ENCODE assay signal across 14 cellular contexts in the genomic region with DNA sequence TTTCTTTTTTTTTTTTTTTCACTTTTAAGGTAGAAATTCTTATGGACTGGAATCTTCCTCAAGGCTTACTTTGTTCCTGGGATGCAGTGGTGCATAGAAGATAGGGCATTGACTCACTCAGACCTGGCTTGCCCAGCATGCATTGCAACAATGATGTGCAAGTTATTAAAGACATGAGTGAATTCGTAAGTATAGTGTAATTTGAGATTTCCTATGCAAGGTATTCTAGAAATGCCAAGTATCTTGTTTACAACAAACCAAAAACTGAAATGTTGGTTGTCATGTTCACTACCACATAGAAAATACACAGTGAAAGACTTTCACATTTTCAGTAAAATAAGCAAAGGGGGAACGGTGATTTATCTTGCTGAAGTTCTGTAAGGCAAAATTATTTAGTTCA. TPM values are rescaled to one million over a fixed set of nuclear protein-coding genes. Genes with fewer than 3 reads are reported as not detected.
DNase-seq lines count a peak whose midpoint lies in the region; TF ChIP-seq lines count a peak whose summit lies in the region.
"Had no signal": no experiment of that assay in that cellular context is flagged by ENCODE, and none has a peak within 500 bp of the region (broad histone marks: within the 10 kb centered on the region; RNA-seq: fewer than 3 reads in every experiment).

No MANE protein-coding gene starts in this region.

- no peaks in the 10 kb centered on the region for H3K79me2 ChIP-seq in SK-N-SH (ENCODE audit: insufficient read depth)
- H3K79me2 ChIP-seq in Karpas-422 (ENCODE audit: low read length) = no peaks in the 10 kb centered on the region

- no peak for TF ChIP-seq RAD21 in SK-N-SH (IDR thresholded peaks at IDR 0.05; ENCODE audit: low read length)

- 61% methylated on average over 2 of the region's 2 CpGs for WGBS in SK-N-SH (ENCODE audit: low lambda C conversion rate)

- no peak overlapping the region for H3K4me3 Mint-ChIP-seq in activated naive CD4-positive, alpha-beta T cell treated with anti-CD3 and anti-CD28 coated beads for 36 hours
- H3K4me3 Mint-ChIP-seq: activated naive CD8-positive, alpha-beta T cell treated with anti-CD3 and anti-CD28 coated beads for 36 hours had no signal

- no peak overlapping the region for H3K27ac Mint-ChIP-seq in activated naive CD4-positive, alpha-beta T cell treated with anti-CD3 and anti-CD28 coated beads for 36 hours
- H3K27ac Mint-ChIP-seq: activated naive CD8-positive, alpha-beta T cell treated with anti-CD3 and anti-CD28 coated beads for 36 hours had no signal

- H3K27ac ChIP-seq in AG04450 (ENCODE audit: low read depth, low read length) (no peak overlapping the region), HEK293 (ENCODE audit: extremely low read depth, low read depth, low read length) (no peak overlapping the region), SK-N-SH (ENCODE audit: low read depth in 2 of 2, low read length in 1 of 2) (peak overlapping the region; percentile 15 to 23; a peak in 1 of 4 replicates), Karpas-422 (ENCODE audit: low read length) (no peak overlapping the region)
- H3K27ac ChIP-seq: colonic mucosa, tibial nerve had no signal

- H3K9ac ChIP-seq in SK-N-SH (no peak overlapping the region), Karpas-422 (ENCODE audit: low read length) (no peak overlapping the region)

- TF ChIP-seq CTCF in AG04450 (IDR thresholded peaks at IDR 0.05; ENCODE audit: low read depth, low read length) (no peak), HEK293 (tag by site-specific recombination; IDR thresholded peaks at IDR 0.05) (no peak), SK-N-SH (IDR thresholded peaks at IDR 0.05) (no peak)

- H3K9me3 Mint-ChIP-seq in activated naive CD4-positive, alpha-beta T cell treated with anti-CD3 and anti-CD28 coated beads for 36 hours = no peaks in the 10 kb centered on the region

- CTCF ChIA-PET in AG04450 (lab: Charles Lee) = no interaction called here
- CTCF ChIA-PET in HEK293 (lab: Yijun Ruan, JAX) = interaction anchor here (0.8 kb wide), 1 partner anchor 10 kb away, joined by 3 read pairs; no protein-coding TSS in a partner anchor
- CTCF ChIA-PET in SK-N-SH (lab: Yijun Ruan, JAX) = interaction anchor here (0.6 kb wide), 1 partner anchor 1170 kb away, joined by 3 read pairs; no protein-coding TSS in a partner anchor
- CTCF ChIA-PET in activated naive CD4-positive, alpha-beta T cell treated with anti-CD3 and anti-CD28 coated beads for 36 hours (lab: Charles Lee) = no interaction called here

- H4K20me1 ChIP-seq in SK-N-SH (ENCODE audit: insufficient read depth) = no peaks in the 10 kb centered on the region
- H4K20me1 ChIP-seq in Karpas-422 (ENCODE audit: insufficient read depth, low read depth, low read length) = no peaks in the 10 kb centered on the region

- H3K4me2 ChIP-seq in SK-N-SH (no peak overlapping the region), Karpas-422 (ENCODE audit: low read depth, low read length, poor library complexity, severe bottlenecking) (no peak overlapping the region)

- H3K27me3 ChIP-seq in AG04450 (ENCODE audit: control insufficient read depth, insufficient read depth, low read length) (no peaks in the 10 kb centered on the region), SK-N-SH (ENCODE audit: insufficient read depth) (no peaks in the 10 kb centered on the region), Karpas-422 (ENCODE audit: low read length) (no peaks in the 10 kb centered on the region), MG63 (no peaks in the 10 kb centered on the region)
- H3K27me3 ChIP-seq: colonic mucosa, tibial nerve had no signal

- no peaks in the 10 kb centered on the region for H3K9me3 ChIP-seq in AG04450 (ENCODE audit: control insufficient read depth, insufficient read depth, low read length)
- no peaks in the 10 kb centered on the region for H3K9me3 ChIP-seq in HEK293 (ENCODE audit: control insufficient read depth, insufficient read depth, low read depth, low read length)
- H3K9me3 ChIP-seq in SK-N-SH = no peaks in the 10 kb centered on the region
- no peaks in the 10 kb centered on the region for H3K9me3 ChIP-seq in Karpas-422 (ENCODE audit: low read length)
- H3K9me3 ChIP-seq in MG63 = no peaks in the 10 kb centered on the region
- H3K9me3 ChIP-seq: colonic mucosa, tibial nerve had no signal

- H3F3A ChIP-seq in SK-N-SH (replicated peaks; ENCODE audit: insufficient read depth) = no peaks in the 10 kb centered on the region

- no peak for TF ChIP-seq EP300 in SK-N-SH (IDR thresholded peaks at IDR 0.05; ENCODE audit: borderline replicate concordance in 1 of 2, low read depth in 1 of 2, low read length in 1 of 2)

- H3K4me3 ChIP-seq in AG04450 (ENCODE audit: low read depth, low read length) (no peak overlapping the region), HEK293 (ENCODE audit: low read depth, low read length) (no peak overlapping the region), SK-N-SH (ENCODE audit: low read depth in 2 of 2, low read length in 1 of 2) (no peak overlapping the region), Karpas-422 (ENCODE audit: low read length) (no peak overlapping the region), MG63 (no peak overlapping the region)
- H3K4me3 ChIP-seq: colonic mucosa, tibial nerve had no signal

- H2AFZ ChIP-seq in SK-N-SH (ENCODE audit: low read depth) = no peak overlapping the region
- H2AFZ ChIP-seq in Karpas-422 (ENCODE audit: low read length) = no peak overlapping the region

- POLR2A ChIA-PET in AG04450 (lab: Yijun Ruan, JAX) = interaction anchor here (0.7 kb wide), 1 partner anchor 13 kb away, joined by 3 read pairs; no protein-coding TSS in a partner anchor
- POLR2A ChIA-PET in HEK293 (lab: Yijun Ruan, JAX) = no interaction called here
- POLR2A ChIA-PET in SK-N-SH (lab: Yijun Ruan, JAX) = no interaction called here

- H3K4me1 Mint-ChIP-seq in activated naive CD4-positive, alpha-beta T cell treated with anti-CD3 and anti-CD28 coated beads for 36 hours (ENCODE audit: low read depth) = peaks cover 5% of the 10 kb centered on the region

- no peaks in the 10 kb centered on the region for H3K4me1 ChIP-seq in HEK293 (ENCODE audit: control insufficient read depth, insufficient read depth, low read length)
- no peaks in the 10 kb centered on the region for H3K4me1 ChIP-seq in SK-N-SH (ENCODE audit: control insufficient read depth in 1 of 2, insufficient read depth in 2 of 2, low read depth in 1 of 2, low read length in 1 of 2)
- no peaks in the 10 kb centered on the region for H3K4me1 ChIP-seq in Karpas-422 (ENCODE audit: low read length)
- H3K4me1 ChIP-seq: colonic mucosa had no signal

- H3K9me2 ChIP-seq in SK-N-SH (no peaks in the 10 kb centered on the region), Karpas-422 (replicated peaks; ENCODE audit: insufficient read depth, low read length) (0 out of 2 replicates have a peak, but pooled peaks cover 5% of the 10 kb centered on the region)

- peak; percentile 53 for DNase-seq in AG04450 (ENCODE audit: low read depth, low spot score)
- no peak for DNase-seq in SK-N-SH
- DNase-seq in hepatic stellate cell (ENCODE audit: low spot score) = peak; percentile 22
- no peak for DNase-seq in Karpas-422
- DNase-seq in epidermal melanocyte (ENCODE audit: insufficient read length, low spot score) = no peak
- no peak for DNase-seq in activated naive CD4-positive, alpha-beta T cell treated with anti-CD3 and anti-CD28 coated beads for 36 hours
- no peak for DNase-seq in MG63
- DNase-seq: activated naive CD8-positive, alpha-beta T cell treated with anti-CD3 and anti-CD28 coated beads for 36 hours; colonic mucosa; mesendoderm; NCI-H1694 treated with DMSO at 0.1 percent for 48 hours; stimulated activated CD4-positive, alpha-beta T cell treated with anti-CD3 and anti-CD28 coated beads, Interleukin-15, amount 100 ng/mL, for 24 hours had no signal

- intact Hi-C loops in activated naive CD4-positive, alpha-beta T cell treated with anti-CD3 and anti-CD28 coated beads for 36 hours (cut with micrococcal nuclease) = no loop called here

- H3K27me3 Mint-ChIP-seq in activated naive CD4-positive, alpha-beta T cell treated with anti-CD3 and anti-CD28 coated beads for 36 hours (ENCODE audit: low read depth) = no peaks in the 10 kb centered on the region

- no peaks in the 10 kb centered on the region for H3K36me3 Mint-ChIP-seq in activated naive CD4-positive, alpha-beta T cell treated with anti-CD3 and anti-CD28 coated beads for 36 hours (ENCODE audit: low read depth)

- H3K36me3 ChIP-seq in HEK293 (ENCODE audit: control insufficient read depth in 2 of 2, insufficient read depth in 1 of 2, low read length in 2 of 2) (no peaks in the 10 kb centered on the region), SK-N-SH (replicated peaks in 1 of 2; ENCODE audit: control insufficient read depth in 1 of 2, insufficient read depth in 2 of 2, low read length in 1 of 2) (no peaks in the 10 kb centered on the region), Karpas-422 (ENCODE audit: insufficient read depth, low read length) (no peaks in the 10 kb centered on the region), MG63 (no peaks in the 10 kb centered on the region)
- H3K36me3 ChIP-seq: colonic mucosa, tibial nerve had no signal

TF ChIP-seq in HEK293, 187 proteins besides CTCF, POLR2A, EP300 and RAD21 (continues in another document):
- TF ChIP-seq BCL11A (tag by site-specific recombination; IDR thresholded peaks at IDR 0.05; ENCODE audit: low read depth) = no peak

TF ChIP-seq in SK-N-SH, 30 proteins besides CTCF, POLR2A, EP300 and RAD21:
- no peak for TF ChIP-seq NFIC (IDR thresholded peaks at IDR 0.05; ENCODE audit: borderline replicate concordance)
- no peak for TF ChIP-seq RXRA (IDR thresholded peaks at IDR 0.05; ENCODE audit: borderline replicate concordance, low read depth)
- peak; percentile 18; the same call in 1 of the 2 replicates for TF ChIP-seq TCF12 (IDR thresholded peaks at IDR 0.05)
- no peak for TF ChIP-seq TAF1 (IDR thresholded peaks at IDR 0.05; ENCODE audit: borderline replicate concordance, low read depth, low read length)
TF ChIP-seq in SK-N-SH: peak in this region for 1.

RNA-seq across cellular contexts. Expression of gene FNDC3B, which starts 56.5 kb away (rescaled TPM):
- 39.5 and 59.0 TPM in 2 replicates for polyA plus RNA-seq in AG04450 (2011; rRNA removed)
- polyA minus RNA-seq in AG04450 (2011; rRNA and poly(A)+ RNA removed) = 152 and 170 TPM in 2 replicates
- polyA plus RNA-seq in SK-N-SH (2012; rRNA removed) = 10.4 TPM in 2 replicates
- 14.7 and 17.1 TPM in 2 replicates for polyA plus RNA-seq in SK-N-SH (2012; cell fraction: cytosol; rRNA removed)
- polyA plus RNA-seq in SK-N-SH (2012; cell fraction: nucleus; rRNA removed) = 12.5 and 21.9 TPM in 2 replicates
- 1.6 and 2.6 TPM in 2 replicates for total RNA-seq in Karpas-422 (2014; rRNA removed; shearing (Covaris generic); ENCODE audit: low replicate concordance)
- 10 to 100 TPM in 1 of 2 experiments, 1 to 10 TPM in 1; 9.2 to 13.5 TPM for total RNA-seq in activated naive CD4-positive, alpha-beta T cell treated with anti-CD3 and anti-CD28 coated beads for 36 hours
- total RNA-seq in MG63 (2014; rRNA removed; shearing (Covaris generic); ENCODE audit: low replicate concordance) = 44.8 and 53.7 TPM in 2 replicates

Comparison
In these comparisons a context has a peak if more than half of its experiments do, and no peak if none do; other contexts are left out.
1. DNase-seq: peak in AG04450 (single experiment) and hepatic stellate cell (single experiment); none in SK-N-SH (single experiment), Karpas-422 (single experiment), epidermal melanocyte (single experiment), activated naive CD4-positive, alpha-beta T cell treated with anti-CD3 and anti-CD28 coated beads for 36 hours (single experiment) and MG63 (single experiment).
2. H3K27ac ChIP-seq: peak in SK-N-SH (2 of 2); none in AG04450 (single experiment), HEK293 (single experiment) and Karpas-422 (single experiment).
3. CTCF ChIA-PET loops: an anchor here in HEK293 (0.8 kb wide) and SK-N-SH (0.6 kb wide); none called in AG04450 and activated naive CD4-positive, alpha-beta T cell treated with anti-CD3 and anti-CD28 coated beads for 36 hours.